9 cellular contexts compared by ENCODE assay signal in the genomic region with DNA sequence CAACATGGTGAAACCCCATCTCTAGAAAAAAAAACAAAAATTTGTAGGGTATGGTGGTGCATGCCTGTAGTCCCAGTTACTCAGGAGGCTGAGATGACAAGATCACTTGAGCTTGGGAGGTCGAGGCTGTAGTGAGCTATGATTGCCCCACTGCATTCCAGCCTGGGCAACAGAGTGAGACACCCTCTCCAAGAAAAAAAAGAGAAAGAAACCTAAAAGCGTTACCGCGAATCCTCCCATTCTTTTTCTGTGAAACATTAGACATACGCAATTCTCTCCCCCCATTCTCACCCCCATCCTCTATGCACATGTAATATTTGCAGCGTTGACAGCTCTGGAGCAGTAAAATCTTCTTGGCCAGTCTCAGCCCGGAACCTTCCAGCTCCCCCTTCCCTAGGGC. TPM values are rescaled to one million over a fixed set of nuclear protein-coding genes. Genes with fewer than 3 reads are reported as not detected.
DNase-seq lines count a peak whose midpoint lies in the region; ATAC-seq and TF ChIP-seq lines count a peak whose summit lies in the region.
"Had no signal": no experiment of that assay in that cellular context is flagged by ENCODE, and none has a peak within 500 bp of the region (broad histone marks: within the 10 kb centered on the region; RNA-seq: fewer than 3 reads in every experiment).

No MANE protein-coding gene starts in this region.

- POLR2A ChIA-PET in RWPE1 (lab: Yijun Ruan, JAX; ENCODE audit: low non-redundant PET) = no interaction called here

- intact Hi-C loops in esophagus muscularis mucosa (cut with DNase I) = no loop called here

- H3K4me1 Mint-ChIP-seq in osteocyte (ENCODE audit: unreplicated experiment) = peaks cover 75% of the 10 kb centered on the region

- no peak for TF ChIP-seq EP300 in esophagus muscularis mucosa (IDR thresholded peaks at IDR 0.05)

- H3K27ac ChIP-seq in RWPE1 (peak overlapping the region; percentile 93), esophagus muscularis mucosa (replicated peaks in 1 of 4) (peak overlapping the region; percentile 62 to 75 (median 74))
- H3K27ac ChIP-seq: VCaP had no signal

- no peaks in the 10 kb centered on the region for H3K27me3 Mint-ChIP-seq in osteocyte (ENCODE audit: unreplicated experiment)

- peaks cover 3% of the 10 kb centered on the region for H3K36me3 Mint-ChIP-seq in osteocyte (ENCODE audit: unreplicated experiment)

- WGBS in esophagus muscularis mucosa = 17% methylated on average over 7 of the region's 7 CpGs

- no peaks in the 10 kb centered on the region for H3K9me3 ChIP-seq in esophagus muscularis mucosa

- CTCF ChIA-PET in RWPE1 (lab: Yijun Ruan, JAX) = interaction anchor here (0.6 to 2.4 kb wide), 4 partner anchors 96 to 278 kb away, joined by 3 to 14 read pairs (median 4); no protein-coding TSS in a partner anchor

- peaks cover 50 to 71% (median 59%) of the 10 kb centered on the region in 4 donors for H3K4me1 ChIP-seq in esophagus muscularis mucosa

- peaks cover 0 to 10% (median 0%) of the 10 kb centered on the region in 4 donors for H3K27me3 ChIP-seq in esophagus muscularis mucosa

- H3K4me3 ChIP-seq in esophagus muscularis mucosa = peak overlapping the region; percentile 58 to 82 (median 68)

- H3K4me3 Mint-ChIP-seq in osteocyte (ENCODE audit: unreplicated experiment) = peak overlapping the region; percentile 82

- H3K9me3 Mint-ChIP-seq in osteocyte (ENCODE audit: unreplicated experiment) = no peaks in the 10 kb centered on the region

- DNase-seq in AG20443 (ENCODE audit: low spot score) (peak; percentile 44), RWPE1 (ENCODE audit: low spot score) (no peak), esophagus muscularis mucosa (ENCODE audit: extremely low spot score) (no peak), osteocyte (ENCODE audit: extremely low spot score, unreplicated experiment) (no peak), erythroblast (lab: John Stamatoyannopoulos, UW) (no peak), hypothalamus (lab: John Stamatoyannopoulos, UW) (no peak)

- peak overlapping the region; percentile 85 for H3K27ac Mint-ChIP-seq in osteocyte (ENCODE audit: unreplicated experiment)

- ATAC-seq in GM21447 (IDR thresholded peaks at IDR 0.05; ENCODE audit: unreplicated experiment) (no peak), HG02885 (IDR thresholded peaks at IDR 0.05; ENCODE audit: poor library complexity, unreplicated experiment) (no peak)

- TF ChIP-seq CTCF in RWPE1 (conservative IDR thresholded peaks at IDR 0.05; ENCODE audit: low read depth) = no peak
- TF ChIP-seq CTCF in esophagus muscularis mucosa (IDR thresholded peaks at IDR 0.05) = no peak
- TF ChIP-seq CTCF in osteocyte (IDR thresholded peaks at IDR 0.05) = no peak

- TF ChIP-seq POLR2A in esophagus muscularis mucosa (IDR thresholded peaks at IDR 0.05; ENCODE audit: low read depth) (no peak), erythroblast (IDR thresholded peaks at IDR 0.05; ENCODE audit: low read length) (no peak)

- H3K36me3 ChIP-seq in esophagus muscularis mucosa = no peaks in the 10 kb centered on the region

RNA-seq across cellular contexts. Expression of gene LRP4, which starts 2.1 kb away (rescaled TPM):
- total RNA-seq in esophagus muscularis mucosa (1 to 10 TPM; 2.3 to 7.4 (median 3.5) TPM), osteocyte (49.3 and 54.1 TPM in 2 replicates)

RNA-seq across cellular contexts. Expression of gene CSTPP1, which starts 20.3 kb away (rescaled TPM):
- total RNA-seq in esophagus muscularis mucosa (10 to 100 TPM; 13.3 to 26.4 (median 19.1) TPM), osteocyte (36.9 and 37.1 TPM in 2 replicates)
